8 cellular contexts compared by ENCODE assay signal in the genomic region with DNA sequence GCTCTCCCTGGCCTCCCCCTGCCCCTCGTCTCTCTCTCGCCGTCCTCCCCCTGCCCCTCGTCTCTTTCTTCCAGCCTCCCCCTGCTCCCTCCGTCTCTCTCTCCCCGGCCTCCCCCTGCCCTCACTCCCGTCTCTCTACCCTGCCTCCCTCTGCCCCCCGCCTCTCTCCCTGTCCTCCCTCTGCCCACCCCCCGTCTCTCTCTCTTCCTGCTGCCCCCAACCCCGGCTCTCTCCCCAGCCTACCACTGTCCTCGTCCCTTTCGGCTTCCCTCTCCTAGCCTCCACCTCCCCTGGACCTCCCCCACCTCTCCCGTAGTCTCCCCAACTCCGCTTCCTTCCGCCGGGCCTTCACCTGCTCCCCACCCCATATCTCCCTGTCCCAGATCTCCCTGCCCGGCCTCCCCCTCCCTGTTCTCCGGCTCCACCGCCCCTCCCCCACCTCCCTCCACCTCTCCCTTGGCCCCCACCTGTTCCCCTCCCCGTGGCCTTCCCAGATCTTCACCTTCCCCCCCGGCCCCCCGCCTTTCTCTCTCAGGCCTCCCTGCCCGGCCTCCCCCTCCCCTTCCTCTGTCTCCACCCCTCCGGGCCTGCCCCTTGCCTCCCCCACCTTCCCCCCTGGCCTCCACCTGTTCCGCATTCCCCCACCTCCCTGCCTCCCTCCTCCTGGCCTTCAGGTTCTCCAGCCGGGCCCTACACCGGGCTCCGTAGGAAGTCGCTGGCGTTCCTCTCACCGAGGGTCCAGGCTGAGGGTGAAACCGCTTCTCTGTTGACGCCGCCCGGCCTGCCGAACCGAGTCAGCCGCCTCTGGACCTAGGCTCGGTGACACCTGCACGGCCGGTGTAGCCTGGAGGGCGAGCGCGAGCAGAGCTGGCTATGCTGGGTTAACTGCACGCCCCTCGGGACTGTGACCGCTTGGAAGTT. TPM values are rescaled to one million over a fixed set of nuclear protein-coding genes. Genes with fewer than 3 reads are reported as not detected.
A peak's percentile ranks its signal among the peaks of the same experiment; 100 is the strongest.
DNase-seq lines count a peak whose midpoint lies in the region; ATAC-seq and TF ChIP-seq lines count a peak whose summit lies in the region.

No MANE protein-coding gene starts in this region.

- ATAC-seq in naive thymus-derived CD4-positive, alpha-beta T cell, result no peak
- no peak for ATAC-seq in HG02798 (IDR thresholded peaks at IDR 0.05; ENCODE audit: poor library complexity, unreplicated experiment)

- intact Hi-C loops in naive thymus-derived CD4-positive, alpha-beta T cell (cut with micrococcal nuclease), result loop anchor here (2.0 to 10.0 kb wide), 6 partner anchors 151 to 275 kb away; partner anchors contain the start of genes DNAAF5 (in 1 of the 2), GPR146 (in 1 of the 2) and PRKAR1B (in 1 of the 2)

- H3K36me3 Mint-ChIP-seq in naive thymus-derived CD4-positive, alpha-beta T cell, result peaks cover 0 to 10% (median 8%) of the 10 kb centered on the region in 5 donors

- H3K27me3 ChIP-seq in GM06990 (replicated peaks; ENCODE audit: control insufficient read depth, insufficient read depth, low read length), result no peaks in the 10 kb centered on the region
- no peaks in the 10 kb centered on the region for H3K27me3 ChIP-seq in naive thymus-derived CD4-positive, alpha-beta T cell (ENCODE audit: control insufficient read depth in 2 of 2, insufficient read depth in 2 of 2, low read length in 2 of 2)

- DNase-seq in GM06990 (ENCODE audit: extremely low read depth, insufficient read length) (no peak), NCI-H2196 treated with DMSO at 0.1 percent for 48 hours (lab: John Stamatoyannopoulos, UW; ENCODE audit: unreplicated experiment) (peak; percentile 38), dermis blood vessel endothelial cell (peak; percentile 28), NCI-H2171 treated with DMSO at 0.1 percent for 48 hours (lab: John Stamatoyannopoulos, UW) (no peak), Ammon's horn (ENCODE audit: low spot score) (no peak), T-helper 9 cell (no peak)
- peak in 1 of 9 donors; percentile 28 for DNase-seq in naive thymus-derived CD4-positive, alpha-beta T cell

- peaks cover 0 to 2% (median 0%) of the 10 kb centered on the region in 11 donors for H3K9me3 Mint-ChIP-seq in naive thymus-derived CD4-positive, alpha-beta T cell

- CTCF ChIA-PET in naive thymus-derived CD4-positive, alpha-beta T cell (lab: Charles Lee), result no interaction called here

- peaks cover 14 to 33% of the 10 kb centered on the region in 2 donors for H3K4me1 ChIP-seq in naive thymus-derived CD4-positive, alpha-beta T cell (ENCODE audit: control insufficient read depth in 2 of 2, insufficient read depth in 2 of 2, low read length in 2 of 2)

- H3K4me3 ChIP-seq in GM06990 (replicated peaks; ENCODE audit: low read depth, low read length), result peak overlapping the region; percentile 77
- peak overlapping the region; percentile 65 for H3K4me3 ChIP-seq in naive thymus-derived CD4-positive, alpha-beta T cell (ENCODE audit: low read length)

- no peak for TF ChIP-seq CTCF in GM06990 (IDR thresholded peaks at IDR 0.05; ENCODE audit: insufficient read depth, low read length, poor library complexity, severe bottlenecking)

- H3K27ac ChIP-seq in naive thymus-derived CD4-positive, alpha-beta T cell (ENCODE audit: low read depth, low read length), result peak overlapping the region; percentile 95

- H3K36me3 ChIP-seq in GM06990 (ENCODE audit: control insufficient read depth, insufficient read depth, low read length), result peaks cover 5% of the 10 kb centered on the region
- peaks cover 0 to 25% (median 4%) of the 10 kb centered on the region in 3 experiments for H3K36me3 ChIP-seq in naive thymus-derived CD4-positive, alpha-beta T cell (ENCODE audit: control insufficient read depth in 2 of 3, insufficient read depth in 3 of 3, low read length in 3 of 3)

- no peaks in the 10 kb centered on the region for H3K27me3 Mint-ChIP-seq in naive thymus-derived CD4-positive, alpha-beta T cell

- no peaks in the 10 kb centered on the region for H3K9me3 ChIP-seq in naive thymus-derived CD4-positive, alpha-beta T cell (ENCODE audit: control insufficient read depth in 2 of 3, low read length in 3 of 3)

- POLR2A ChIA-PET in naive thymus-derived CD4-positive, alpha-beta T cell (lab: Charles Lee), result interaction anchor here (0.7 to 2.6 kb wide), 7 partner anchors 46 to 164 kb away, joined by 3 to 19 read pairs (median 4); partner anchors contain the start of gene COX19

- peaks cover 11 to 52% (median 40%) of the 10 kb centered on the region in 7 donors for H3K4me1 Mint-ChIP-seq in naive thymus-derived CD4-positive, alpha-beta T cell

- peak overlapping the region; percentile 57 to 94 (median 90) for H3K27ac Mint-ChIP-seq in naive thymus-derived CD4-positive, alpha-beta T cell

- H3K4me3 Mint-ChIP-seq in naive thymus-derived CD4-positive, alpha-beta T cell, result peak overlapping the region; percentile 82 to 98 (median 90)

RNA-seq across cellular contexts. Expression of gene GET4, which starts 1.2 kb away (rescaled TPM):
- 35.4 and 45.0 TPM in 2 replicates for total RNA-seq in dermis blood vessel endothelial cell
- 10 to 100 TPM; 42.6 to 82.1 (median 52.6) TPM for total RNA-seq in naive thymus-derived CD4-positive, alpha-beta T cell
- polyA plus RNA-seq in naive thymus-derived CD4-positive, alpha-beta T cell, result 10 to 100 TPM; 20.5 to 38.6 TPM

RNA-seq across cellular contexts. Expression of gene SUN1, which starts 45.3 kb away (rescaled TPM):
- 287 and 302 TPM in 2 replicates for total RNA-seq in dermis blood vessel endothelial cell
- 100 to 1,000 TPM in 3 of 5 experiments, 10 to 100 TPM in 2; 58.4 to 254 (median 114) TPM for total RNA-seq in naive thymus-derived CD4-positive, alpha-beta T cell
- 10 to 100 TPM; 39.4 to 69.0 TPM for polyA plus RNA-seq in naive thymus-derived CD4-positive, alpha-beta T cell

Comparison
In these comparisons a context has a peak if more than half of its experiments do, and no peak if none do; other contexts are left out.
1. DNase-seq: peak in NCI-H2196 treated with DMSO at 0.1 percent for 48 hours (single experiment) and dermis blood vessel endothelial cell (single experiment); none in GM06990 (single experiment), NCI-H2171 treated with DMSO at 0.1 percent for 48 hours (single experiment), Ammon's horn (single experiment) and T-helper 9 cell (single experiment).